In the genomic region with DNA sequence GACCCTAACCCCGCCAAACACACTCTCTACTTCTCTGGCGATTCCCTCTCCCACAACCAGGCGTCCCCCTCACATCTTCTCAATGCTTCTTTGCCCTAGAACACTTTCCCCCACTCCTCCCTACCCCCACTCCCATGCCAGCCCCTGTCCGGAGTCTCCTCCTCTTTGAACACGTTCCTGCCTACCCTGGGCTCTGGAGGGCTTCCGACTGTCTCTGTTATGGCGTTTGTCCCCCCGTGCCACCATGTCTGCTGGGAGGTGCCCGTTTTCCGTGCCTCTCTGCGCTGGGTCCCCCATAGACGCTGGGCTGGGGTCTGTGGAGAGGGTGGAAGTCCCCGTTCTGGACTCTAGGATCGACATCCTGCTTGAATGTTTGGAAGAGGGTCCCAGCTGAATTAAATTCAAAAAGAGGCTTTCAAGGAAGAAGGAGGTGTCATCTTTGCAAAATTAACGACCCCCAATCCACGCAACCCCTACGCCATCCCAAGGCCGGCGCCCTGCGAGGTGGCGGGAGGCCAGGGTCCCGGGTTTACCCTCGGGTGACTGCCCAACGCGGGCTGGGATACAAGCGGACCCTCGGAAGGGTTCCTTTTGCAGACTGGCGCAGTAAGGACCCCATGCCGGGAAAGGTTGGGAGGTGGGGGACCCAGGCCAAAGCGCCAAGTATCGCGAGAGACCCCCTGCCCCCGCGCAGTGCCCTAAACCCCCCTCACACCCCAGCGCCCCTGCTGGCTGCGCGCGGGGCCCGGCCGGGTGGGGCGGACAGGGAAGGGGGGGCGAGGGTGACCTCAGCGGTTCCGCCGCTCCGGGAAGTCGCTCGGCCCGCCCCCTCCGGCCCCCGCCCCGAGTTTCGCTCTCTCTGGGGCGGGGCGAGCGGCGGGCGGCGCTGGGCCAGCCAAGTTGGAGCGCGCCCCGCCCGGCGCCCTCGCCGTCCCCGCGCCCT, we compare ENCODE assay signal across 8 cellular contexts. TPM values are rescaled to one million over a fixed set of nuclear protein-coding genes. Genes with fewer than 3 reads are reported as not detected.
DNase-seq lines count a peak whose midpoint lies in the region; ATAC-seq, FAIRE-seq and TF ChIP-seq lines count a peak whose summit lies in the region.

No MANE protein-coding gene starts in this region.

- peak in 2 of 3 experiments; percentile 32 to 63 for DNase-seq in NCI-H1417 (lab: John Stamatoyannopoulos, UW)
- DNase-seq in NCI-H1417 treated with DMSO at 0.1 percent for 48 hours (lab: John Stamatoyannopoulos, UW): no peak
- peak; percentile 65 for DNase-seq in RWPE1 (ENCODE audit: low spot score)
- peak in 3 of 4 experiments; percentile 37 to 84 (median 59) for DNase-seq in activated naive CD4-positive, alpha-beta T cell (lab: John Stamatoyannopoulos, UW)
- DNase-seq in frontal cortex (ENCODE audit: low spot score in 2 of 2): peak; percentile 91 to 94

- POLR2A ChIA-PET in RWPE1 (lab: Yijun Ruan, JAX; ENCODE audit: low non-redundant PET): no interaction called here

- ATAC-seq in HG03108 (IDR thresholded peaks at IDR 0.05; ENCODE audit: unreplicated experiment): peak; percentile 42

- H3K4me1 ChIP-seq in neutrophil (ENCODE audit: control insufficient read depth in 1 of 2, insufficient read depth in 1 of 2, low read depth in 1 of 2, low read length in 1 of 2): peaks cover 18 to 26% of the 10 kb centered on the region in 2 experiments

- no peaks in the 10 kb centered on the region for H3K9me3 ChIP-seq in neutrophil

- CTCF ChIA-PET in RWPE1 (lab: Yijun Ruan, JAX): interaction anchor here (1.8 kb wide), 1 partner anchor 32 kb away, joined by 5 read pairs; no protein-coding TSS in a partner anchor

- peak overlapping the region; percentile 84 for H3K27ac ChIP-seq in RWPE1
- peak overlapping the region; percentile 44 for H3K27ac ChIP-seq in neutrophil
- H3K27ac ChIP-seq in temporal lobe (ENCODE audit: low read depth, low read length): peak overlapping the region; percentile 72

- H3K4me3 ChIP-seq in neutrophil (ENCODE audit: low read depth in 1 of 2, low read length in 1 of 2): peak overlapping the region; percentile 44 to 60

- no peaks in the 10 kb centered on the region for H3K36me3 ChIP-seq in neutrophil

- peaks cover 74% of the 10 kb centered on the region for H3K27me3 ChIP-seq in neutrophil

- TF ChIP-seq CTCF in RWPE1 (conservative IDR thresholded peaks at IDR 0.05; ENCODE audit: low read depth) (peak; percentile 36), neutrophil (IDR thresholded peaks at IDR 0.05) (peak; percentile 34)

- FAIRE-seq in frontal cortex (lab: Jason Lieb, UNC): no peak

RNA-seq across cellular contexts. Expression of a gene that starts 1.0 kb away (rescaled TPM):
- total RNA-seq in frontal cortex: 0.41 TPM
- total RNA-seq in temporal lobe: 0.49 TPM

RNA-seq across cellular contexts. Expression of a gene that starts 4.4 kb away (rescaled TPM):
- 130 TPM for total RNA-seq in frontal cortex
- total RNA-seq in temporal lobe: 83.1 TPM

RNA-seq across cellular contexts. Expression of a gene that starts 47.0 kb away (rescaled TPM):
- total RNA-seq in frontal cortex (20.4 TPM), temporal lobe (15.0 TPM)
